In genomic region chr5:32590136-32590869, GRCh38 we compare ENCODE assay signal across 8 cellular contexts. TPM values are rescaled to one million over a fixed set of nuclear protein-coding genes. Genes with fewer than 3 reads are reported as not detected.
DNase-seq lines count a peak whose midpoint lies in the region; TF ChIP-seq lines count a peak whose summit lies in the region.
"Not testable (repeated sequence)": the region's sequence is repeated elsewhere in the genome, so short reads cannot be mapped to it uniquely, and the experiment has no call there.

No MANE protein-coding gene starts in this region.

- CTCF ChIA-PET in activated CD4-positive, alpha-beta T cell treated with anti-CD3 and anti-CD28 coated beads, Interleukin-2, amount 10 ng/mL, durations not matched to agents 7 days and 5 days (lab: Charles Lee): interaction anchor here (0.6 to 4.3 kb wide), 34 partner anchors 9 to 367 kb away, joined by 3 to 51 read pairs (median 4); no protein-coding TSS in a partner anchor

- 80% methylated on average over 12 of the region's 15 CpGs for WGBS in prostate gland

- H3K4me3 Mint-ChIP-seq in activated CD4-positive, alpha-beta T cell treated with anti-CD3 and anti-CD28 coated beads, Interleukin-2, amount 10 ng/mL, durations not matched to agents 7 days and 5 days: not testable (repeated sequence)

- not testable (repeated sequence) for H3K27ac ChIP-seq in OCI-LY3 (ENCODE audit: low read length); coronary artery; prostate gland

- H3K4me3 ChIP-seq in OCI-LY3 (ENCODE audit: low read length); coronary artery; prostate gland: not testable (repeated sequence)

- TF ChIP-seq CTCF in GM12874 (IDR thresholded peaks at IDR 0.05; ENCODE audit: insufficient read depth, low read depth, low read length): peak; percentile 35; the same call in 1 of the 2 replicates
- peak; percentile 58 for TF ChIP-seq CTCF in OCI-LY3 (IDR thresholded peaks at IDR 0.05; ENCODE audit: low read depth, low read length)
- peak; percentile 64 for TF ChIP-seq CTCF in coronary artery (IDR thresholded peaks at IDR 0.05)
- peak; percentile 65 to 82 (median 75) for TF ChIP-seq CTCF in prostate gland (IDR thresholded peaks at IDR 0.05)

- H3K4me1 Mint-ChIP-seq in activated CD4-positive, alpha-beta T cell treated with anti-CD3 and anti-CD28 coated beads, Interleukin-2, amount 10 ng/mL, durations not matched to agents 7 days and 5 days: peaks cover 68% of the 10 kb centered on the region

- TF ChIP-seq POLR2A in prostate gland (IDR thresholded peaks at IDR 0.05): not testable (repeated sequence)

- H3K36me3 ChIP-seq in OCI-LY3 (replicated peaks; ENCODE audit: low read depth, low read length): peaks cover 25% of the 10 kb centered on the region
- H3K36me3 ChIP-seq in prostate gland: not testable (repeated sequence)

- intact Hi-C loops in prostate gland (cut with DNase I): not testable (repeated sequence)

- not testable (repeated sequence) for H2AFZ ChIP-seq in OCI-LY3 (ENCODE audit: low read depth, low read length)

- DNase-seq in AML-193 (lab: John Stamatoyannopoulos, UW) (peak; percentile 59 to 60), NCI-H1417 (lab: John Stamatoyannopoulos, UW) (peak; percentile 33 to 82 (median 61)), iris pigment epithelial cell (ENCODE audit: low read depth) (peak; percentile 45), prostate gland (ENCODE audit: low spot score) (peak; percentile 39)
- DNase-seq in activated CD4-positive, alpha-beta T cell treated with anti-CD3 and anti-CD28 coated beads, Interleukin-2, amount 10 ng/mL, durations not matched to agents 7 days and 5 days: peak; percentile 73
- not testable (repeated sequence) for DNase-seq in coronary artery (ENCODE audit: low spot score)

- H3K4me1 ChIP-seq in OCI-LY3 (ENCODE audit: low read length): peaks cover 14% of the 10 kb centered on the region
- not testable (repeated sequence) for H3K4me1 ChIP-seq in prostate gland (replicated peaks)

- not testable (repeated sequence) for H3K27me3 Mint-ChIP-seq in activated CD4-positive, alpha-beta T cell treated with anti-CD3 and anti-CD28 coated beads, Interleukin-2, amount 10 ng/mL, durations not matched to agents 7 days and 5 days

- peaks cover 20% of the 10 kb centered on the region for H3K79me2 ChIP-seq in OCI-LY3 (ENCODE audit: low read length)

- not testable (repeated sequence) for H3K9me3 ChIP-seq in OCI-LY3 (ENCODE audit: insufficient read depth, low read length); prostate gland

- POLR2A ChIA-PET in activated CD4-positive, alpha-beta T cell treated with anti-CD3 and anti-CD28 coated beads, Interleukin-2, amount 10 ng/mL, durations not matched to agents 7 days and 5 days (lab: Charles Lee): interaction anchor here (0.7 to 1.5 kb wide), 6 partner anchors 17 to 1066 kb away, joined by 3 to 11 read pairs (median 3); no protein-coding TSS in a partner anchor

- peaks cover 57% of the 10 kb centered on the region for H3K36me3 Mint-ChIP-seq in activated CD4-positive, alpha-beta T cell treated with anti-CD3 and anti-CD28 coated beads, Interleukin-2, amount 10 ng/mL, durations not matched to agents 7 days and 5 days (ENCODE audit: low read depth)

- H4K20me1 ChIP-seq in OCI-LY3 (ENCODE audit: insufficient read depth, low read length): peaks cover 56% of the 10 kb centered on the region

- not testable (repeated sequence) for H3K4me2 ChIP-seq in OCI-LY3 (ENCODE audit: low read length)

- H3K27ac Mint-ChIP-seq in activated CD4-positive, alpha-beta T cell treated with anti-CD3 and anti-CD28 coated beads, Interleukin-2, amount 10 ng/mL, durations not matched to agents 7 days and 5 days: peak overlapping the region; percentile 76

- not testable (repeated sequence) for H3K27me3 ChIP-seq in OCI-LY3 (ENCODE audit: low read depth, low read length); prostate gland (replicated peaks; ENCODE audit: insufficient read depth)

- not testable (repeated sequence) for H3K9ac ChIP-seq in OCI-LY3 (ENCODE audit: low read length)

- not testable (repeated sequence) for H3K9me3 Mint-ChIP-seq in activated CD4-positive, alpha-beta T cell treated with anti-CD3 and anti-CD28 coated beads, Interleukin-2, amount 10 ng/mL, durations not matched to agents 7 days and 5 days

RNA-seq across cellular contexts. Expression of gene SUB1, which starts 4.9 kb away (rescaled TPM):
- 100 to 1,000 TPM; 430 to 446 TPM for total RNA-seq in activated CD4-positive, alpha-beta T cell treated with anti-CD3 and anti-CD28 coated beads, Interleukin-2, amount 10 ng/mL, durations not matched to agents 7 days and 5 days
- total RNA-seq in prostate gland: 100 to 1,000 TPM; 135 to 190 TPM
